Comparison of ENCODE assay signal across 8 cellular contexts in genomic region chr2:70132244-70133126, GRCh38. TPM values are rescaled to one million over a fixed set of nuclear protein-coding genes. Genes with fewer than 3 reads are reported as not detected.
DNase-seq lines count a peak whose midpoint lies in the region; ATAC-seq and TF ChIP-seq lines count a peak whose summit lies in the region.

No MANE protein-coding gene starts in this region.

- no peaks in the 10 kb centered on the region for H3K9me3 Mint-ChIP-seq in mesothelial cell of epicardium

- H3K36me3 Mint-ChIP-seq in mesothelial cell of epicardium: no peaks in the 10 kb centered on the region

- ATAC-seq in upper lobe of left lung (ENCODE audit: low FRiP score in 2 of 2): peak; percentile 64 to 81

- peak in 3 of 4 donors; percentile 23 to 58 (median 24) for TF ChIP-seq POLR2A in upper lobe of left lung (IDR thresholded peaks at IDR 0.05)

- WGBS in upper lobe of left lung, 2 donors: 6% methylated on average over 8 of the region's 8 CpGs

- H3K4me1 Mint-ChIP-seq in mesothelial cell of epicardium: peaks cover 48% of the 10 kb centered on the region

- no peak for TF ChIP-seq EP300 in upper lobe of left lung (IDR thresholded peaks at IDR 0.05)

- no peaks in the 10 kb centered on the region for H3K36me3 ChIP-seq in upper lobe of left lung

- no peaks in the 10 kb centered on the region for H3K9me3 ChIP-seq in upper lobe of left lung

- peak overlapping the region; percentile 94 for H3K27ac Mint-ChIP-seq in mesothelial cell of epicardium

- peaks cover 43 to 57% (median 54%) of the 10 kb centered on the region in 4 donors for H3K4me1 ChIP-seq in upper lobe of left lung

- DNase-seq in activated CD4-positive, alpha-beta T cell treated with anti-CD3 and anti-CD28 coated beads for 48 hours: peak; percentile 41
- no peak for DNase-seq in activated CD4-positive, alpha-beta T cell treated with anti-CD3 and anti-CD28 coated beads for 1 hour
- DNase-seq in HFF-Myc (ENCODE audit: extremely low read depth, low read depth): no peak
- DNase-seq in NCI-H1105 (lab: John Stamatoyannopoulos, UW): peak; percentile 16
- DNase-seq in T-helper 2 cell: peak in 3 of 5 experiments; percentile 24 to 88 (median 41)
- DNase-seq in effector CD4-positive, alpha-beta T cell: peak; percentile 43
- no peak for DNase-seq in mesothelial cell of epicardium (ENCODE audit: low spot score in 2 of 2, unreplicated experiment in 2 of 2)
- peak in 1 of 2 donors; percentile 60 for DNase-seq in upper lobe of left lung

- no peaks in the 10 kb centered on the region for H3K27me3 Mint-ChIP-seq in mesothelial cell of epicardium (ENCODE audit: low read depth)

- H3K27ac ChIP-seq in upper lobe of left lung: peak overlapping the region; percentile 83 to 95 (median 91)

- no peak for TF ChIP-seq CTCF in HFF-Myc (IDR thresholded peaks at IDR 0.05; ENCODE audit: low read depth, low read length, missing control alignments)
- TF ChIP-seq CTCF in mesothelial cell of epicardium (IDR thresholded peaks at IDR 0.05; ENCODE audit: unreplicated experiment): no peak
- TF ChIP-seq CTCF in upper lobe of left lung (IDR thresholded peaks at IDR 0.05): no peak

- no peaks in the 10 kb centered on the region for H3K27me3 ChIP-seq in upper lobe of left lung

- peak overlapping the region; percentile 32 for H3K4me3 Mint-ChIP-seq in mesothelial cell of epicardium

- H3K4me3 ChIP-seq in HFF-Myc (replicated peaks; ENCODE audit: low read depth, low read length) (peak overlapping the region; percentile 38), upper lobe of left lung (peak overlapping the region in 3 of 4 donors; percentile 27 to 48 (median 44))

RNA-seq across cellular contexts. Expression of gene PCBP1, which starts 45.2 kb away (rescaled TPM):
- total RNA-seq in mesothelial cell of epicardium: 245 to 257 TPM (median 255 TPM) in 3 replicates
- total RNA-seq in upper lobe of left lung: 100 to 1,000 TPM; 126 to 384 (median 236) TPM

RNA-seq across cellular contexts. Expression of gene C2orf42, which starts 58.3 kb away (rescaled TPM):
- total RNA-seq in mesothelial cell of epicardium (17.8 to 20.6 TPM (median 19.5 TPM) in 3 replicates), upper lobe of left lung (10 to 100 TPM in 4 of 6 donors, 1 to 10 TPM in 2; 7.8 to 15.0 (median 12.4) TPM)

Comparison
In these comparisons a context has a peak if more than half of its experiments do, and no peak if none do; other contexts are left out.
1. DNase-seq: peak in activated CD4-positive, alpha-beta T cell treated with anti-CD3 and anti-CD28 coated beads for 48 hours (single experiment), NCI-H1105 (single experiment), T-helper 2 cell (3 of 5) and effector CD4-positive, alpha-beta T cell (single experiment); none in activated CD4-positive, alpha-beta T cell treated with anti-CD3 and anti-CD28 coated beads for 1 hour (single experiment), HFF-Myc (single experiment) and mesothelial cell of epicardium (0 of 2).